ENCODE assay signal across 7 cellular contexts in the genomic region with DNA sequence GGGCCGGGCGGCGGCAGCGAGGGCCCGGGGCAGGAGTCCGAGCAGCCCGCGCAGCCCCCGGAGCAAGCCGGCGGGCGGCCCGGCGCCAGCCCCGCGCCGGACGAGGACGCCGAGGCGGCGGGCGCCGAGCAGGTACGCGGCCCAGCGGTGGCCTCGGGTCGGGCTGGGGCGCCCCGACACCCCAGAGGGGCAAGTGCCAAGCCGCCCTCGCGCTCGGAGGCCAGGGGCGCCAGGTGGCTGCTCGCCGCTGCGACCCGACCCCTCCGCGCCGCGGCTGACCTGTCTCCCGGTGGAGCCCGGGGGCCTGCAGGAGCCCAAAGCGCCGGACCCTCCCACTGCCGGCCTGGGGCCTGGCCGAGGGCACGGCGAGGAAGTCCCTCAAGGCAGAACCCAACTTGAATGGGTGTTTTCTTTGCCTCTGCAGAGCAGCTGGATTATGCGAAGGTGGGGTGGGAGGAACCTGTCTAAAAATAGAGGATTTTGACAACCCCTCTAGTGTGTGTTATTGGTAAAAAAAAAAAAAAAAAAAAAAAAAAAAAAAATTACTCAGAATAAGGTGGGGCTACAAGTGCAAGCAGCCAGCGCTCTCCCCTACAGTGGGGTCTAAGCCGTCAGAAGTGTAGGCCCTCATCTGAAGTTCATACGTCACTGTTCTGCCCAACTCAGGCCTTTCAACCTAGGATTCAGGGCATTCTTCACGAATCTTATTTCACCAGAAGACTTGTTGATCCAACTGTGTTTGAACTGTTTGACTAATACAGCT. TPM values are rescaled to one million over a fixed set of nuclear protein-coding genes. Genes with fewer than 3 reads are reported as not detected.
DNase-seq lines count a peak whose midpoint lies in the region; ATAC-seq, FAIRE-seq and TF ChIP-seq lines count a peak whose summit lies in the region.

No MANE protein-coding gene starts in this region.

- peaks cover 44% of the 10 kb centered on the region for H3K79me2 ChIP-seq in KMS-11 (ENCODE audit: insufficient read depth, low read depth)

- H3K27me3 Mint-ChIP-seq in activated CD8-positive, alpha-beta T cell treated with anti-CD3 and anti-CD28 coated beads, Interleukin-2, amount 10 ng/mL, durations not matched to agents 7 days and 5 days (ENCODE audit: low read depth) = peaks cover 6% of the 10 kb centered on the region

- H3K27ac ChIP-seq in KMS-11 (peak overlapping the region; percentile 94), muscle layer of duodenum (ENCODE audit: low read length) (no peak overlapping the region), vagina (peak overlapping the region; percentile 98)

- no peak for TF ChIP-seq CTCF in KMS-11 (conservative IDR thresholded peaks at IDR 0.05; ENCODE audit: low read depth, low read length)
- TF ChIP-seq CTCF in epithelial cell of proximal tubule (conservative IDR thresholded peaks at IDR 0.05; ENCODE audit: low read depth, low read length) = no peak
- TF ChIP-seq CTCF in vagina (IDR thresholded peaks at IDR 0.05) = no peak

- H2AFZ ChIP-seq in KMS-11 (ENCODE audit: low read depth) = peak overlapping the region; percentile 41; the same call in 1 of the 2 replicates

- no peaks in the 10 kb centered on the region for H3K36me3 ChIP-seq in KMS-11 (ENCODE audit: insufficient read depth)
- H3K36me3 ChIP-seq in muscle layer of duodenum (ENCODE audit: control insufficient read depth in 1 of 2, insufficient read depth in 2 of 2, low read length in 2 of 2) = peaks cover 0 to 4% of the 10 kb centered on the region in 2 donors
- no peaks in the 10 kb centered on the region for H3K36me3 ChIP-seq in vagina

- H3K27ac Mint-ChIP-seq in activated CD8-positive, alpha-beta T cell treated with anti-CD3 and anti-CD28 coated beads, Interleukin-2, amount 10 ng/mL, durations not matched to agents 7 days and 5 days = peak overlapping the region; percentile 73

- peak; percentile 26 for FAIRE-seq in GM12891 (lab: Jason Lieb, UNC)

- H3K36me3 Mint-ChIP-seq in activated CD8-positive, alpha-beta T cell treated with anti-CD3 and anti-CD28 coated beads, Interleukin-2, amount 10 ng/mL, durations not matched to agents 7 days and 5 days (ENCODE audit: low read depth) = peaks cover 18% of the 10 kb centered on the region

- H3K4me3 ChIP-seq in KMS-11 (IDR thresholded peaks at IDR 0.05; ENCODE audit: insufficient read depth, low read depth, low read length) = no peak overlapping the region
- H3K4me3 ChIP-seq in epithelial cell of proximal tubule (ENCODE audit: low read depth, low read length) = peak overlapping the region; percentile 78
- H3K4me3 ChIP-seq in muscle layer of duodenum (ENCODE audit: low read depth in 1 of 2, low read length in 2 of 2) = peak overlapping the region; percentile 43 to 94
- peak overlapping the region; percentile 77 to 94 for H3K4me3 ChIP-seq in vagina

- H3K9me3 Mint-ChIP-seq in activated CD8-positive, alpha-beta T cell treated with anti-CD3 and anti-CD28 coated beads, Interleukin-2, amount 10 ng/mL, durations not matched to agents 7 days and 5 days (ENCODE audit: insufficient read depth) = no peaks in the 10 kb centered on the region

- H3K9ac ChIP-seq in KMS-11 = peak overlapping the region; percentile 80

- H3K4me1 Mint-ChIP-seq in activated CD8-positive, alpha-beta T cell treated with anti-CD3 and anti-CD28 coated beads, Interleukin-2, amount 10 ng/mL, durations not matched to agents 7 days and 5 days (ENCODE audit: low read depth) = peaks cover 33% of the 10 kb centered on the region

- CTCF ChIA-PET in activated CD8-positive, alpha-beta T cell treated with anti-CD3 and anti-CD28 coated beads, Interleukin-2, amount 10 ng/mL, durations not matched to agents 7 days and 5 days (lab: Charles Lee) = interaction anchor here (1.0 kb wide), 1 partner anchor 19 kb away, joined by 3 read pairs; no protein-coding TSS in a partner anchor

- peak; percentile 21 for ATAC-seq in GM21737 (IDR thresholded peaks at IDR 0.05; ENCODE audit: unreplicated experiment)
- ATAC-seq in activated CD8-positive, alpha-beta T cell treated with anti-CD3 and anti-CD28 coated beads, Interleukin-2, amount 10 ng/mL, durations not matched to agents 7 days and 5 days = peak; percentile 42

- H3K4me1 ChIP-seq in KMS-11 (ENCODE audit: low read depth, poor library complexity, severe bottlenecking) = peaks cover 48% of the 10 kb centered on the region
- peaks cover 12 to 33% of the 10 kb centered on the region in 2 donors for H3K4me1 ChIP-seq in muscle layer of duodenum (ENCODE audit: control insufficient read depth in 1 of 2, insufficient read depth in 2 of 2, low read length in 2 of 2)
- H3K4me1 ChIP-seq in vagina = peaks cover 66% of the 10 kb centered on the region

- DNase-seq in GM12891 (ENCODE audit: insufficient read length, low spot score) (no peak), epithelial cell of proximal tubule (ENCODE audit: low read depth) (no peak), vagina (ENCODE audit: extremely low spot score in 2 of 2) (no peak)
- peak; percentile 49 for DNase-seq in activated CD8-positive, alpha-beta T cell treated with anti-CD3 and anti-CD28 coated beads, Interleukin-2, amount 10 ng/mL, durations not matched to agents 7 days and 5 days

- H3K27me3 ChIP-seq in KMS-11 (ENCODE audit: insufficient read depth, low read depth) (no peaks in the 10 kb centered on the region), muscle layer of duodenum (ENCODE audit: low read depth, low read length) (no peaks in the 10 kb centered on the region), vagina (no peaks in the 10 kb centered on the region)

- intact Hi-C loops in vagina (cut with DNase I) = no loop called here

- no peaks in the 10 kb centered on the region for H4K20me1 ChIP-seq in KMS-11 (ENCODE audit: insufficient read depth)

- peak overlapping the region; percentile 75 for H3K4me3 Mint-ChIP-seq in activated CD8-positive, alpha-beta T cell treated with anti-CD3 and anti-CD28 coated beads, Interleukin-2, amount 10 ng/mL, durations not matched to agents 7 days and 5 days

- POLR2A ChIA-PET in activated CD8-positive, alpha-beta T cell treated with anti-CD3 and anti-CD28 coated beads, Interleukin-2, amount 10 ng/mL, durations not matched to agents 7 days and 5 days (lab: Charles Lee) = interaction anchor here (0.8 to 1.0 kb wide), 2 partner anchors 39 to 61 kb away, joined by 3 read pairs; no protein-coding TSS in a partner anchor

- TF ChIP-seq POLR2A in GM12891 (IDR thresholded peaks at IDR 0.05; ENCODE audit: low read depth, low read length) (no peak), vagina (IDR thresholded peaks at IDR 0.05) (no peak)

- H3K9me3 ChIP-seq in muscle layer of duodenum (ENCODE audit: control insufficient read depth in 1 of 2, low read length in 2 of 2) = no peaks in the 10 kb centered on the region
- no peaks in the 10 kb centered on the region for H3K9me3 ChIP-seq in vagina

- H3K4me2 ChIP-seq in KMS-11 = peak overlapping the region; percentile 88

TF ChIP-seq in GM12891, 5 proteins besides CTCF, POLR2A, EP300 and RAD21:
- TF ChIP-seq POLR2AphosphoS5 (IDR thresholded peaks at IDR 0.05; ENCODE audit: low read depth, low read length) = no peak
- TF ChIP-seq SPI1 (IDR thresholded peaks at IDR 0.05; ENCODE audit: low read depth, low read length) = no peak
- no peak for TF ChIP-seq TAF1 (IDR thresholded peaks at IDR 0.05; ENCODE audit: low read depth, low read length)
- TF ChIP-seq PAX5 (IDR thresholded peaks at IDR 0.05; ENCODE audit: insufficient read depth, low read length, severe bottlenecking) = no peak

RNA-seq across cellular contexts. Expression of a gene that starts 0.6 kb away (rescaled TPM):
- 0.19 TPM for polyA plus RNA-seq in GM12891 (2012; ENCODE audit: low read depth, missing spikeins)
- 1 to 10 TPM; 8.4 to 8.8 TPM for total RNA-seq in activated CD8-positive, alpha-beta T cell treated with anti-CD3 and anti-CD28 coated beads, Interleukin-2, amount 10 ng/mL, durations not matched to agents 7 days and 5 days
- 30.7 and 34.0 TPM in 2 replicates for total RNA-seq in epithelial cell of proximal tubule
- 34.1 TPM for total RNA-seq in vagina
